In genomic region chr4:139666735-139667266, GRCh38 we compare ENCODE assay signal across 8 cellular contexts. TPM values are rescaled to one million over a fixed set of nuclear protein-coding genes. Genes with fewer than 3 reads are reported as not detected.
A peak's percentile ranks its signal among the peaks of the same experiment; 100 is the strongest.
DNase-seq lines count a peak whose midpoint lies in the region; ATAC-seq, FAIRE-seq and TF ChIP-seq lines count a peak whose summit lies in the region.

No MANE protein-coding gene starts in this region.

- peaks cover 9% of the 10 kb centered on the region for H3K4me1 Mint-ChIP-seq in activated T-cell treated with anti-CD3 and anti-CD28 coated beads, Interleukin-2, amount 50 U/mL, for 4 hours (ENCODE audit: low read depth)
- H3K4me1 Mint-ChIP-seq in activated CD4-positive, alpha-beta memory T cell treated with anti-CD3 and anti-CD28 coated beads, Interleukin-2, amount 10 ng/mL, durations not matched to agents 7 days and 5 days: peaks cover 31% of the 10 kb centered on the region

- TF ChIP-seq EP300 in gastroesophageal sphincter (IDR thresholded peaks at IDR 0.05): no peak

- TF ChIP-seq POLR2A in gastroesophageal sphincter (IDR thresholded peaks at IDR 0.05) (no peak), GM18505 (IDR thresholded peaks at IDR 0.05; ENCODE audit: borderline replicate concordance, extremely low read depth, insufficient read depth, insufficient read length) (no peak)

- H3K4me3 ChIP-seq in gastroesophageal sphincter (peak overlapping the region; percentile 55 to 59), pancreas (peak overlapping the region; percentile 18 to 52 (median 37))

- intact Hi-C loops in pancreas (cut with DNase I): no loop called here

- peak overlapping the region; percentile 79 for H3K4me3 Mint-ChIP-seq in activated T-cell treated with anti-CD3 and anti-CD28 coated beads, Interleukin-2, amount 50 U/mL, for 4 hours
- H3K4me3 Mint-ChIP-seq in activated CD4-positive, alpha-beta memory T cell treated with anti-CD3 and anti-CD28 coated beads, Interleukin-2, amount 10 ng/mL, durations not matched to agents 7 days and 5 days: peak overlapping the region; percentile 90

- no peaks in the 10 kb centered on the region for H3K9me3 Mint-ChIP-seq in activated T-cell treated with anti-CD3 and anti-CD28 coated beads, Interleukin-2, amount 50 U/mL, for 4 hours
- H3K9me3 Mint-ChIP-seq in activated CD4-positive, alpha-beta memory T cell treated with anti-CD3 and anti-CD28 coated beads, Interleukin-2, amount 10 ng/mL, durations not matched to agents 7 days and 5 days: no peaks in the 10 kb centered on the region

- peaks cover 3% of the 10 kb centered on the region for H3K27me3 Mint-ChIP-seq in activated T-cell treated with anti-CD3 and anti-CD28 coated beads, Interleukin-2, amount 50 U/mL, for 4 hours (ENCODE audit: low read depth)
- no peaks in the 10 kb centered on the region for H3K27me3 Mint-ChIP-seq in activated CD4-positive, alpha-beta memory T cell treated with anti-CD3 and anti-CD28 coated beads, Interleukin-2, amount 10 ng/mL, durations not matched to agents 7 days and 5 days

- peak overlapping the region; percentile 71 to 93 (median 88) for H3K27ac ChIP-seq in gastroesophageal sphincter
- H3K27ac ChIP-seq in pancreas: peak overlapping the region; percentile 72 to 94 (median 87)

- H3K4me1 ChIP-seq in gastroesophageal sphincter (peaks cover 0 to 56% (median 6%) of the 10 kb centered on the region in 3 donors), pancreas (peaks cover 13 to 29% (median 25%) of the 10 kb centered on the region in 3 donors)

- H3K36me3 Mint-ChIP-seq in activated T-cell treated with anti-CD3 and anti-CD28 coated beads, Interleukin-2, amount 50 U/mL, for 4 hours (ENCODE audit: insufficient read depth): no peaks in the 10 kb centered on the region
- peaks cover 7% of the 10 kb centered on the region for H3K36me3 Mint-ChIP-seq in activated CD4-positive, alpha-beta memory T cell treated with anti-CD3 and anti-CD28 coated beads, Interleukin-2, amount 10 ng/mL, durations not matched to agents 7 days and 5 days (ENCODE audit: low read depth)

- peaks cover 0 to 4% of the 10 kb centered on the region in 2 donors for H3K36me3 ChIP-seq in gastroesophageal sphincter
- H3K36me3 ChIP-seq in pancreas: no peaks in the 10 kb centered on the region

- DNase-seq in activated T-cell treated with anti-CD3 and anti-CD28 coated beads, Interleukin-2, amount 50 U/mL, for 4 hours: no peak
- no peak for DNase-seq in activated T-cell treated with anti-CD3 and anti-CD28 coated beads, Interleukin-2, amount 50 U/mL, for 1 hour
- peak; percentile 4 for DNase-seq in NCI-H187 treated with DMSO at 0.1 percent for 48 hours (lab: John Stamatoyannopoulos, UW)
- DNase-seq in activated CD4-positive, alpha-beta memory T cell treated with anti-CD3 and anti-CD28 coated beads, Interleukin-2, amount 10 ng/mL, durations not matched to agents 7 days and 5 days: peak; percentile 23
- peak in 5 of 6 donors; percentile 46 to 71 (median 65) for DNase-seq in pancreas

- H3K27me3 ChIP-seq in gastroesophageal sphincter (no peaks in the 10 kb centered on the region), pancreas (no peaks in the 10 kb centered on the region)

- TF ChIP-seq CTCF in gastroesophageal sphincter (IDR thresholded peaks at IDR 0.05): no peak
- no peak for TF ChIP-seq CTCF in pancreas (IDR thresholded peaks at IDR 0.05)

- CTCF ChIA-PET in activated CD4-positive, alpha-beta memory T cell treated with anti-CD3 and anti-CD28 coated beads, Interleukin-2, amount 10 ng/mL, durations not matched to agents 7 days and 5 days (lab: Charles Lee): interaction anchor here (1.2 to 4.0 kb wide), 3 partner anchors 10 to 38 kb away, joined by 4 to 54 read pairs (median 5); no protein-coding TSS in a partner anchor

- no peak for FAIRE-seq in pancreas (lab: Jason Lieb, UNC)

- H3K9me3 ChIP-seq in gastroesophageal sphincter (no peaks in the 10 kb centered on the region), pancreas (no peaks in the 10 kb centered on the region)

- peak overlapping the region; percentile 84 for H3K27ac Mint-ChIP-seq in activated CD4-positive, alpha-beta memory T cell treated with anti-CD3 and anti-CD28 coated beads, Interleukin-2, amount 10 ng/mL, durations not matched to agents 7 days and 5 days

- ATAC-seq in activated T-cell treated with anti-CD3 and anti-CD28 coated beads, Interleukin-2, amount 50 U/mL, for 4 hours: no peak
- peak; percentile 60 for ATAC-seq in gastroesophageal sphincter
- ATAC-seq in pancreas: peak; percentile 79 to 89 (median 82)
- no peak for ATAC-seq in GM18505 (IDR thresholded peaks at IDR 0.05; ENCODE audit: unreplicated experiment)
- ATAC-seq in GM21423 (IDR thresholded peaks at IDR 0.05; ENCODE audit: unreplicated experiment): no peak

- WGBS in gastroesophageal sphincter (ENCODE audit: low coverage in 1 of 2), 2 donors: 15 to 26% methylated on average over 5 to 11 of the region's 11 CpGs
- 24 to 26% methylated on average over 11 of the region's 11 CpGs for WGBS in pancreas, 2 donors

- POLR2A ChIA-PET in activated CD4-positive, alpha-beta memory T cell treated with anti-CD3 and anti-CD28 coated beads, Interleukin-2, amount 10 ng/mL, durations not matched to agents 7 days and 5 days (lab: Charles Lee): interaction anchor here (0.7 to 2.0 kb wide), 8 partner anchors 9 to 346 kb away, joined by 3 to 34 read pairs (median 3); partner anchors contain the start of gene SETD7

RNA-seq across cellular contexts. Expression of gene MGST2, which starts 1.2 kb away (rescaled TPM):
- 1 to 10 TPM; 1.5 to 2.2 (median 1.8) TPM for total RNA-seq in activated T-cell treated with anti-CD3 and anti-CD28 coated beads, Interleukin-2, amount 50 U/mL, for 4 hours
- total RNA-seq in activated CD4-positive, alpha-beta memory T cell treated with anti-CD3 and anti-CD28 coated beads, Interleukin-2, amount 10 ng/mL, durations not matched to agents 7 days and 5 days: 10 to 100 TPM; 24.5 to 27.9 TPM
- total RNA-seq in gastroesophageal sphincter: 10 to 100 TPM; 26.5 to 53.9 (median 38.5) TPM
- total RNA-seq in pancreas: 10 to 100 TPM; 23.9 to 48.2 (median 30.4) TPM
- 10 to 100 TPM; 52.8 to 60.8 TPM for polyA plus RNA-seq in pancreas

Comparison
In these comparisons a context has a peak if more than half of its experiments do, and no peak if none do; other contexts are left out.
1. ATAC-seq: peak in gastroesophageal sphincter (single experiment) and pancreas (4 of 4); none in activated T-cell treated with anti-CD3 and anti-CD28 coated beads, Interleukin-2, amount 50 U/mL, for 4 hours (0 of 2), GM18505 (single experiment) and GM21423 (single experiment).
2. DNase-seq: peak in NCI-H187 treated with DMSO at 0.1 percent for 48 hours (single experiment), activated CD4-positive, alpha-beta memory T cell treated with anti-CD3 and anti-CD28 coated beads, Interleukin-2, amount 10 ng/mL, durations not matched to agents 7 days and 5 days (single experiment) and pancreas (5 of 6); none in activated T-cell treated with anti-CD3 and anti-CD28 coated beads, Interleukin-2, amount 50 U/mL, for 4 hours (single experiment) and activated T-cell treated with anti-CD3 and anti-CD28 coated beads, Interleukin-2, amount 50 U/mL, for 1 hour (single experiment).
3. RNA of gene MGST2, which starts 1.2 kb away (total RNA-seq): 26.5 to 53.9 TPM in gastroesophageal sphincter, 23.9 to 48.2 TPM in pancreas and 24.5 to 27.9 TPM in activated CD4-positive, alpha-beta memory T cell treated with anti-CD3 and anti-CD28 coated beads, Interleukin-2, amount 10 ng/mL, durations not matched to agents 7 days and 5 days; 1.5 to 2.2 TPM in activated T-cell treated with anti-CD3 and anti-CD28 coated beads, Interleukin-2, amount 50 U/mL, for 4 hours; every median in the first group is over 4 times any median in the second.